ENCODE assay signal across 24 cellular contexts in genomic region chr12:90061834-90062233, GRCh38.
A peak's percentile ranks its signal among the peaks of the same experiment; 100 is the strongest.
DNase-seq lines count a peak whose midpoint lies in the region; ATAC-seq, FAIRE-seq and TF ChIP-seq lines count a peak whose summit lies in the region.
"Had no signal": no experiment of that assay in that cellular context is flagged by ENCODE, and none has a peak within 500 bp of the region (broad histone marks: within the 10 kb centered on the region; RNA-seq: fewer than 3 reads in every experiment).

No MANE protein-coding gene starts in this region.

- no peak overlapping the region for H2BK12ac ChIP-seq in trophoblast cell (ENCODE audit: low read length)

- H4K91ac ChIP-seq in trophoblast cell (ENCODE audit: low read depth, low read length): peak overlapping the region; percentile 14

- POLR2A ChIA-PET in SK-N-SH (lab: Yijun Ruan, JAX): no interaction called here

- H3K14ac ChIP-seq in trophoblast cell (ENCODE audit: low read length): no peak overlapping the region

- H3K9me3 ChIP-seq in SK-N-SH (no peaks in the 10 kb centered on the region), trophoblast cell (ENCODE audit: insufficient read depth, low read depth, low read length) (no peaks in the 10 kb centered on the region), testis (no peaks in the 10 kb centered on the region)

- no peaks in the 10 kb centered on the region for H4K20me1 ChIP-seq in SK-N-SH (ENCODE audit: insufficient read depth)

- TF ChIP-seq EP300 in SK-N-SH (IDR thresholded peaks at IDR 0.05; ENCODE audit: borderline replicate concordance in 1 of 2, low read depth in 1 of 2, low read length in 1 of 2): no peak

- no peak for TF ChIP-seq CTCF in SK-N-SH (IDR thresholded peaks at IDR 0.05)
- TF ChIP-seq CTCF in testis (IDR thresholded peaks at IDR 0.05): no peak

- no peak overlapping the region for H3K4me3 ChIP-seq in SK-N-SH (ENCODE audit: low read depth in 2 of 2, low read length in 1 of 2)
- H3K4me3 ChIP-seq in trophoblast cell (ENCODE audit: low read depth, low read length): no peak overlapping the region
- no peak overlapping the region for H3K4me3 ChIP-seq in testis

- FAIRE-seq in frontal cortex (lab: Jason Lieb, UNC): no peak
- FAIRE-seq: GM19239 had no signal

- TF ChIP-seq POLR2A in testis (IDR thresholded peaks at IDR 0.05): no peak

- intact Hi-C loops in testis (cut with DNase I; ENCODE audit: low total_unique reads): no loop called here

- peaks cover 3% of the 10 kb centered on the region for H3K79me1 ChIP-seq in trophoblast cell (ENCODE audit: low read length)

- WGBS in SK-N-SH (ENCODE audit: low lambda C conversion rate): 96% methylated on average over 2 of the region's 2 CpGs
- WGBS in trophoblast cell (ENCODE audit: extremely low coverage, insufficient coverage, insufficient read length): no CpG with 5 or more reads among the region's 2 CpGs
- 90 to 95% methylated on average over 2 of the region's 2 CpGs for WGBS in testis, 2 donors

- CTCF ChIA-PET in SK-N-SH (lab: Yijun Ruan, JAX): no interaction called here

- no peaks in the 10 kb centered on the region for H3K9me2 ChIP-seq in SK-N-SH

- H3K23ac ChIP-seq in trophoblast cell (ENCODE audit: low read length): no peak overlapping the region

- H2AFZ ChIP-seq in SK-N-SH (ENCODE audit: low read depth): no peak overlapping the region
- no peak overlapping the region for H2AFZ ChIP-seq in trophoblast cell (ENCODE audit: insufficient read depth, low read length, poor library complexity)

- no peak overlapping the region for H3K4ac ChIP-seq in trophoblast cell (ENCODE audit: low read depth, low read length)

- H4K8ac ChIP-seq in trophoblast cell (ENCODE audit: low read depth, low read length): no peak overlapping the region

- H4K12ac ChIP-seq in trophoblast cell (ENCODE audit: low read depth, low read length): no peak overlapping the region

- H3K27me3 ChIP-seq in SK-N-SH (ENCODE audit: insufficient read depth): no peaks in the 10 kb centered on the region
- no peaks in the 10 kb centered on the region for H3K27me3 ChIP-seq in trophoblast cell (ENCODE audit: insufficient read depth, low read length)
- no peaks in the 10 kb centered on the region for H3K27me3 ChIP-seq in testis

- peak; percentile 84 for ATAC-seq in SK-N-SH treated with all-trans-retinoic acid at 6 μM for 48 hours
- no peak for ATAC-seq in HG02852 (IDR thresholded peaks at IDR 0.05; ENCODE audit: unreplicated experiment)

- H3K9ac ChIP-seq in SK-N-SH (no peak overlapping the region), trophoblast cell (ENCODE audit: low read length) (no peak overlapping the region)

- no peak overlapping the region for H2AK5ac ChIP-seq in trophoblast cell (ENCODE audit: low read length)

- H3K36me3 ChIP-seq in SK-N-SH (replicated peaks in 1 of 2; ENCODE audit: control insufficient read depth in 1 of 2, insufficient read depth in 2 of 2, low read length in 1 of 2) (no peaks in the 10 kb centered on the region), trophoblast cell (ENCODE audit: control insufficient read depth in 1 of 2, insufficient read depth in 2 of 2, low read length in 2 of 2) (no peaks in the 10 kb centered on the region), testis (ENCODE audit: low read depth, missing control alignments) (no peaks in the 10 kb centered on the region)

- H3K79me2 ChIP-seq in SK-N-SH (ENCODE audit: insufficient read depth) (no peaks in the 10 kb centered on the region), trophoblast cell (ENCODE audit: control insufficient read depth, insufficient read depth, low read length, poor library complexity) (no peaks in the 10 kb centered on the region)

- H2BK5ac ChIP-seq in trophoblast cell (ENCODE audit: low read depth, low read length, poor library complexity): no peak overlapping the region

- no peak overlapping the region for H3K18ac ChIP-seq in trophoblast cell (ENCODE audit: low read length)

- no peak overlapping the region for H3K4me2 ChIP-seq in SK-N-SH
- no peak overlapping the region for H3K4me2 ChIP-seq in trophoblast cell (ENCODE audit: low read length)

- H2BK120ac ChIP-seq in trophoblast cell (ENCODE audit: insufficient read depth, low read length, poor library complexity): no peak overlapping the region

- DNase-seq in SK-N-SH: no peak
- peak; percentile 13 for DNase-seq in fibroblast of gingiva (ENCODE audit: low read depth)
- no peak for DNase-seq in trophoblast cell
- no peak for DNase-seq in stimulated activated CD4-positive, alpha-beta T cell treated with anti-CD3 and anti-CD28 coated beads, Interleukin-2, amount 100 ng/mL, for 24 hours
- DNase-seq in testis: no peak
- DNase-seq in frontal cortex (ENCODE audit: low spot score in 2 of 2): no peak
- DNase-seq: ACHN, C1 segment of cervical spinal cord, DMS53, EL, GF-D8, Karpas-422, MM.1S, NCI-H1092 treated with DMSO at 0.1 percent for 48 hours, NCI-H1436 treated with DMSO at 0.1 percent for 48 hours, NCI-H1930, NCI-H2227 treated with DMSO at 0.1 percent for 48 hours, NCI-H510A, SHP77 treated with DMSO at 0.1 percent for 48 hours had no signal

- peaks cover 4% of the 10 kb centered on the region for H3F3A ChIP-seq in SK-N-SH (replicated peaks; ENCODE audit: insufficient read depth)

- H3K27ac ChIP-seq in SK-N-SH (ENCODE audit: low read depth in 2 of 2, low read length in 1 of 2): peak overlapping the region in 1 of 2 experiments; percentile 57; a peak in 2 of 4 replicates
- no peak overlapping the region for H3K27ac ChIP-seq in trophoblast cell (ENCODE audit: low read depth, low read length)
- H3K27ac ChIP-seq in testis: no peak overlapping the region
- H3K27ac ChIP-seq: 22Rv1, RWPE1 had no signal

- TF ChIP-seq RAD21 in SK-N-SH (IDR thresholded peaks at IDR 0.05; ENCODE audit: low read length): no peak

- H3K4me1 ChIP-seq in SK-N-SH (ENCODE audit: control insufficient read depth in 1 of 2, insufficient read depth in 2 of 2, low read depth in 1 of 2, low read length in 1 of 2) (peaks cover 0 to 29% of the 10 kb centered on the region in 2 experiments; a peak in 2 of 4 replicates), trophoblast cell (ENCODE audit: control insufficient read depth in 1 of 2, insufficient read depth in 2 of 2, low read length in 2 of 2) (no peaks in the 10 kb centered on the region), testis (no peaks in the 10 kb centered on the region)

TF ChIP-seq in SK-N-SH treated with all-trans-retinoic acid at 6 μM for 48 hours, 23 proteins besides CTCF, POLR2A, EP300 and RAD21 (continues in another document):
- no peak for TF ChIP-seq CSRNP3 (CRISPR knock-in tag; IDR thresholded peaks at IDR 0.05)

TF ChIP-seq in SK-N-SH, 30 proteins besides CTCF, POLR2A, EP300 and RAD21:
- no peak for TF ChIP-seq JUND (IDR thresholded peaks at IDR 0.05)
- TF ChIP-seq FOSL2 (IDR thresholded peaks at IDR 0.05; ENCODE audit: borderline replicate concordance, low read depth): no peak; the same call in 1 of the 2 replicates
- no peak for TF ChIP-seq REST (IDR thresholded peaks at IDR 0.05; ENCODE audit: low read depth, low read length)
- no peak for TF ChIP-seq GABPA (IDR thresholded peaks at IDR 0.05; ENCODE audit: low read depth)
- no peak for TF ChIP-seq USF1 (IDR thresholded peaks at IDR 0.05; ENCODE audit: borderline replicate concordance, low read depth)
- TF ChIP-seq EZH2phosphoT487 (IDR thresholded peaks at IDR 0.05; ENCODE audit: borderline replicate concordance, low read depth): no peak
- TF ChIP-seq PBX3 (IDR thresholded peaks at IDR 0.05): no peak
- no peak for TF ChIP-seq FOXM1 (IDR thresholded peaks at IDR 0.05; ENCODE audit: low read depth)
- no peak for TF ChIP-seq RXRA (IDR thresholded peaks at IDR 0.05; ENCODE audit: borderline replicate concordance, low read depth)
- TF ChIP-seq YY1 (IDR thresholded peaks at IDR 0.05; ENCODE audit: low read depth): no peak
TF ChIP-seq in SK-N-SH: peak in this region for 0.
